Comparison of ENCODE assay signal across 8 cellular contexts in genomic region chr18:79393181-79393598, GRCh38. TPM values are rescaled to one million over a fixed set of nuclear protein-coding genes. Genes with fewer than 3 reads are reported as not detected.
A peak's percentile ranks its signal among the peaks of the same experiment; 100 is the strongest.
DNase-seq lines count a peak whose midpoint lies in the region; ATAC-seq and TF ChIP-seq lines count a peak whose summit lies in the region.

No MANE protein-coding gene starts in this region.

- H3K27ac Mint-ChIP-seq in dendritic cell treated with granulocyte-macrophage colony-stimulating factor and Interleukin-4, amounts not matched to agents 40 ng/mL and 50 ng/mL, for 4 days, result peak overlapping the region; percentile 89
- H3K27ac Mint-ChIP-seq in naive B cell, result peak overlapping the region; percentile 66 to 97 (median 94)

- H3K9me3 Mint-ChIP-seq in dendritic cell treated with granulocyte-macrophage colony-stimulating factor and Interleukin-4, amounts not matched to agents 40 ng/mL and 50 ng/mL, for 4 days, result no peaks in the 10 kb centered on the region
- H3K9me3 Mint-ChIP-seq in naive B cell, result no peaks in the 10 kb centered on the region

- DNase-seq in COR-L47 (lab: John Stamatoyannopoulos, UW) (peak; percentile 42), NCI-H146 (lab: John Stamatoyannopoulos, UW) (peak; percentile 69), naive B cell (peak; percentile 61), midbrain (lab: John Stamatoyannopoulos, UW) (no peak), GM10266 (ENCODE audit: extremely low spot score) (no peak)
- no peak for DNase-seq in stimulated activated CD8-positive, alpha-beta memory T cell treated with anti-CD3 and anti-CD28 coated beads, Interleukin-4, amount 100 ng/mL, for 48 hours

- TF ChIP-seq CTCF in GM10266 (IDR thresholded peaks at IDR 0.05; ENCODE audit: control insufficient read depth, insufficient read depth, low read depth, missing control alignments), result no peak

- H3K36me3 Mint-ChIP-seq in dendritic cell treated with granulocyte-macrophage colony-stimulating factor and Interleukin-4, amounts not matched to agents 40 ng/mL and 50 ng/mL, for 4 days (ENCODE audit: low read depth), result peaks cover 6% of the 10 kb centered on the region
- no peaks in the 10 kb centered on the region for H3K36me3 Mint-ChIP-seq in naive B cell

- ATAC-seq in naive B cell (ENCODE audit: low read depth in 2 of 2) (peak; percentile 45 to 51), HG02571 (IDR thresholded peaks at IDR 0.05; ENCODE audit: unreplicated experiment) (no peak)

- peak overlapping the region; percentile 85 for H3K4me3 Mint-ChIP-seq in dendritic cell treated with granulocyte-macrophage colony-stimulating factor and Interleukin-4, amounts not matched to agents 40 ng/mL and 50 ng/mL, for 4 days
- peak overlapping the region; percentile 82 to 95 (median 90) for H3K4me3 Mint-ChIP-seq in naive B cell

- intact Hi-C loops in dendritic cell treated with granulocyte-macrophage colony-stimulating factor and Interleukin-4, amounts not matched to agents 40 ng/mL and 50 ng/mL, for 4 days (cut with micrococcal nuclease), result no loop called here

- peaks cover 82% of the 10 kb centered on the region for H3K27me3 Mint-ChIP-seq in dendritic cell treated with granulocyte-macrophage colony-stimulating factor and Interleukin-4, amounts not matched to agents 40 ng/mL and 50 ng/mL, for 4 days
- H3K27me3 Mint-ChIP-seq in naive B cell, result no peaks in the 10 kb centered on the region

- H3K4me1 Mint-ChIP-seq in dendritic cell treated with granulocyte-macrophage colony-stimulating factor and Interleukin-4, amounts not matched to agents 40 ng/mL and 50 ng/mL, for 4 days (ENCODE audit: low read depth), result peaks cover 25% of the 10 kb centered on the region
- H3K4me1 Mint-ChIP-seq in naive B cell, result peaks cover 16 to 30% (median 27%) of the 10 kb centered on the region in 3 donors

RNA-seq across cellular contexts. Expression of gene NFATC1, which starts 2.5 kb away (rescaled TPM):
- polyA plus RNA-seq in naive B cell (ENCODE audit: low read depth in 6 of 6), result 10 to 100 TPM; 35.7 to 77.8 (median 51.1) TPM

Comparison
In these comparisons a context has a peak if more than half of its experiments do, and no peak if none do; other contexts are left out.
1. DNase-seq: peak in COR-L47 (single experiment), NCI-H146 (single experiment) and naive B cell (single experiment); none in stimulated activated CD8-positive, alpha-beta memory T cell treated with anti-CD3 and anti-CD28 coated beads, Interleukin-4, amount 100 ng/mL, for 48 hours (single experiment), midbrain (single experiment) and GM10266 (single experiment).